In genomic region chr9:114339130-114339908, GRCh38 we compare ENCODE assay signal across 8 cellular contexts. TPM values are rescaled to one million over a fixed set of nuclear protein-coding genes. Genes with fewer than 3 reads are reported as not detected.
DNase-seq lines count a peak whose midpoint lies in the region; ATAC-seq and TF ChIP-seq lines count a peak whose summit lies in the region.

No MANE protein-coding gene starts in this region.

- TF ChIP-seq CTCF in DND-41 (IDR thresholded peaks at IDR 0.05; ENCODE audit: borderline replicate concordance, extremely low read depth, low read length, poor library complexity, severe bottlenecking) (peak; percentile 82), osteoblast (IDR thresholded peaks at IDR 0.05; ENCODE audit: extremely low read depth, low read depth, low read length) (peak; percentile 98), uterus (IDR thresholded peaks at IDR 0.05) (peak; percentile 76 to 86 (median 77))

- no peak for TF ChIP-seq POLR2A in uterus (IDR thresholded peaks at IDR 0.05)

- H3K9me3 ChIP-seq in DND-41 (ENCODE audit: insufficient read depth, low read length, severe bottlenecking) (no peaks in the 10 kb centered on the region), NT2/D1 (ENCODE audit: insufficient read depth, low read length) (peaks cover 3% of the 10 kb centered on the region; the same call in 1 of the 2 replicates), osteoblast (ENCODE audit: low read depth, low read length) (no peaks in the 10 kb centered on the region), uterus (no peaks in the 10 kb centered on the region)

- H3K27ac ChIP-seq in DND-41 (ENCODE audit: low read length), result 0 out of 2 replicates have a peak overlapping the region, but pooled peaks have one; percentile 20
- H3K27ac ChIP-seq in osteoblast (ENCODE audit: low read depth, low read length), result no peak overlapping the region
- H3K27ac ChIP-seq in uterus, result no peak overlapping the region

- intact Hi-C loops in uterus (cut with DNase I; ENCODE audit: low total_unique reads), result no loop called here

- peaks cover 95% of the 10 kb centered on the region for H3K36me3 ChIP-seq in DND-41 (ENCODE audit: insufficient read depth, low read length)
- peaks cover 91% of the 10 kb centered on the region for H3K36me3 ChIP-seq in NT2/D1 (ENCODE audit: insufficient read depth, insufficient read length, low read length)
- peaks cover 47% of the 10 kb centered on the region for H3K36me3 ChIP-seq in osteoblast (ENCODE audit: insufficient read depth, low read length)
- no peaks in the 10 kb centered on the region for H3K36me3 ChIP-seq in uterus

- ATAC-seq in DND-41 (ENCODE audit: insufficient read depth, low read depth) (peak; percentile 69; the same call in 2 of the 3 replicates), GM21576 (IDR thresholded peaks at IDR 0.05; ENCODE audit: unreplicated experiment) (peak; percentile 53), HG03097 (IDR thresholded peaks at IDR 0.05; ENCODE audit: low FRiP score, unreplicated experiment) (no peak)

- H3K79me2 ChIP-seq in DND-41 (ENCODE audit: insufficient read depth, low read length), result no peaks in the 10 kb centered on the region
- no peaks in the 10 kb centered on the region for H3K79me2 ChIP-seq in osteoblast (ENCODE audit: insufficient read depth, low read length)

- H2AFZ ChIP-seq in DND-41 (ENCODE audit: low read depth, low read length), result no peak overlapping the region
- no peak overlapping the region for H2AFZ ChIP-seq in osteoblast (ENCODE audit: low read length)

- H3K4me3 ChIP-seq in DND-41 (ENCODE audit: low read depth in 1 of 2, low read length in 2 of 2), result no peak overlapping the region
- H3K4me3 ChIP-seq in NT2/D1 (ENCODE audit: insufficient read length, low read depth), result no peak overlapping the region
- H3K4me3 ChIP-seq in osteoblast (ENCODE audit: insufficient read depth, low read length), result no peak overlapping the region
- no peak overlapping the region for H3K4me3 ChIP-seq in uterus

- H3K4me2 ChIP-seq in DND-41 (ENCODE audit: insufficient read depth, low read length), result no peak overlapping the region
- no peak overlapping the region for H3K4me2 ChIP-seq in osteoblast (ENCODE audit: insufficient read depth, low read length)

- H3K4me1 ChIP-seq in DND-41 (ENCODE audit: insufficient read depth, low read length), result no peaks in the 10 kb centered on the region
- H3K4me1 ChIP-seq in NT2/D1 (ENCODE audit: insufficient read depth, insufficient read length), result no peaks in the 10 kb centered on the region
- no peaks in the 10 kb centered on the region for H3K4me1 ChIP-seq in osteoblast (ENCODE audit: insufficient read depth, low read length)
- no peaks in the 10 kb centered on the region for H3K4me1 ChIP-seq in uterus

- no peaks in the 10 kb centered on the region for H4K20me1 ChIP-seq in DND-41 (ENCODE audit: insufficient read depth, low read length)
- H4K20me1 ChIP-seq in osteoblast (ENCODE audit: insufficient read depth, low read length), result no peaks in the 10 kb centered on the region

- DNase-seq in DND-41, result peak; percentile 45
- DNase-seq in NT2/D1 (ENCODE audit: low read depth, low spot score), result peak; percentile 28
- DNase-seq in activated T-cell treated with anti-CD3 and anti-CD28 coated beads, Interleukin-2, amount 50 U/mL, for 1 hour, result peak; percentile 66
- peak; percentile 40 for DNase-seq in fibroblast of peridontal ligament (ENCODE audit: extremely low read depth)
- DNase-seq in osteoblast (ENCODE audit: insufficient read length, low spot score, missing footprints), result peak; percentile 98
- peak; percentile 66 to 72 for DNase-seq in uterus

- no peak overlapping the region for H3K9ac ChIP-seq in DND-41 (ENCODE audit: low read depth, low read length)
- no peak overlapping the region for H3K9ac ChIP-seq in NT2/D1 (ENCODE audit: insufficient read length, low read depth)

- H3K27me3 ChIP-seq in DND-41 (ENCODE audit: insufficient read depth, low read length, poor library complexity) (no peaks in the 10 kb centered on the region), NT2/D1 (ENCODE audit: insufficient read depth, insufficient read length) (no peaks in the 10 kb centered on the region), osteoblast (ENCODE audit: insufficient read depth, low read length) (no peaks in the 10 kb centered on the region), uterus (no peaks in the 10 kb centered on the region)

RNA-seq across cellular contexts. Expression of gene ORM2, which starts 9.7 kb away (rescaled TPM):
- total RNA-seq in osteoblast (not detected in 2 replicates), uterus (1 to 10 TPM in 1 of 4 donors, not detected in 3; 1.2 TPM)

RNA-seq across cellular contexts. Expression of gene ORM1, which starts 16.4 kb away (rescaled TPM):
- total RNA-seq in osteoblast (not detected in 2 replicates), uterus (1 to 10 TPM in 2 of 4 donors, not detected in 2; 1.9 to 2.4 TPM)

RNA-seq across cellular contexts. Expression of gene AKNA, which starts 48.5 kb away (rescaled TPM):
- total RNA-seq in osteoblast, result 24.8 and 27.9 TPM in 2 replicates
- total RNA-seq in uterus, result 100 to 1,000 TPM in 1 of 4 donors, 10 to 100 TPM in 3; 24.1 to 123 (median 34.3) TPM

Comparison
In these comparisons a context has a peak if more than half of its experiments do, and no peak if none do; other contexts are left out.
1. DNase-seq: peak in every context shown above with its lines; median percentile 98 in osteoblast; 69 in uterus; 66 in activated T-cell treated with anti-CD3 and anti-CD28 coated beads, Interleukin-2, amount 50 U/mL, for 1 hour; 45 in DND-41; 40 in fibroblast of peridontal ligament; 28 in NT2/D1.